10 cellular contexts compared by ENCODE assay signal in the genomic region with DNA sequence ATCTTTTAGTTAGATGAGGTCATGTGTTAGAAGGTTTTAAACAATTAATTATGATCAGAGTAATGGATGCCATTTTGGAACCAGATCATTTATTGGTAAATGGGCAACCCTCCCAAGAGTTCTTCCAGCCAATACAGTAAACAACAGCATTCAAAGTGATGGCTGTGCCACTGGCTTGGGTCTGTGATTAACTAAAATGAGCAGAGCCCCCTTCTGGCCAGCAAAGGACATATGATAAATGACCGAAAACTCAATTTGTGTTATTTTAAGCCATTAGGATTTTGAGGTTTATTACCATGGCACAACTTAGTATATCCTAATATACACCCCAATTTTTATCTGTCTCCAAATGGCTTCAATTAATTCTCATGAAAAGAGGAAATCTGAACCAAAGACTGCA.
DNase-seq lines count a peak whose midpoint lies in the region; ATAC-seq, FAIRE-seq and TF ChIP-seq lines count a peak whose summit lies in the region.
"Had no signal": no experiment of that assay in that cellular context is flagged by ENCODE, and none has a peak within 500 bp of the region (broad histone marks: within the 10 kb centered on the region; RNA-seq: fewer than 3 reads in every experiment).

No MANE protein-coding gene starts in this region.

- no peak overlapping the region for H3K4me3 ChIP-seq in astrocyte (ENCODE audit: insufficient read depth, low read depth, low read length)
- H3K4me3 ChIP-seq: A549 had no signal

- no peaks in the 10 kb centered on the region for H3K36me3 ChIP-seq in astrocyte (ENCODE audit: insufficient read depth, low read length)

- H3K27me3 ChIP-seq in astrocyte (ENCODE audit: insufficient read depth, low read length): no peaks in the 10 kb centered on the region

- no peaks in the 10 kb centered on the region for H3K4me1 ChIP-seq in astrocyte (ENCODE audit: insufficient read depth, low read length)
- H3K4me1 ChIP-seq: A549 had no signal

- no peaks in the 10 kb centered on the region for H3K9me3 ChIP-seq in astrocyte (ENCODE audit: insufficient read depth, low read depth, low read length)
- H3K9me3 ChIP-seq: A549 had no signal

- peak; percentile 65 for ATAC-seq in HG03442 (IDR thresholded peaks at IDR 0.05; ENCODE audit: unreplicated experiment)
- ATAC-seq in GM19324 (IDR thresholded peaks at IDR 0.05; ENCODE audit: low FRiP score, unreplicated experiment): no peak
- ATAC-seq in GM19463 (IDR thresholded peaks at IDR 0.05; ENCODE audit: unreplicated experiment): no peak
- ATAC-seq in GM18907 (IDR thresholded peaks at IDR 0.05; ENCODE audit: unreplicated experiment): no peak
- ATAC-seq: A549 had no signal

- H3K27me3 Mint-ChIP-seq in astrocyte (ENCODE audit: low read depth, unreplicated experiment) (no peaks in the 10 kb centered on the region), mesothelial cell of epicardium (ENCODE audit: low read depth) (no peaks in the 10 kb centered on the region)

- TF ChIP-seq CTCF in astrocyte (IDR thresholded peaks at IDR 0.05; ENCODE audit: insufficient read depth, low read depth, low read length) (peak; percentile 42), mesothelial cell of epicardium (IDR thresholded peaks at IDR 0.05; ENCODE audit: unreplicated experiment) (peak; percentile 28)

- H3K4me1 Mint-ChIP-seq in astrocyte (ENCODE audit: low read depth, unreplicated experiment) (peaks cover 3% of the 10 kb centered on the region), mesothelial cell of epicardium (no peaks in the 10 kb centered on the region)

- no peaks in the 10 kb centered on the region for H4K20me1 ChIP-seq in astrocyte (ENCODE audit: insufficient read depth, low read length)

- FAIRE-seq in astrocyte (lab: Jason Lieb, UNC): no peak
- FAIRE-seq: A549 had no signal

- H3K36me3 Mint-ChIP-seq in astrocyte (ENCODE audit: low read depth, unreplicated experiment) (no peaks in the 10 kb centered on the region), mesothelial cell of epicardium (no peaks in the 10 kb centered on the region)

- no peaks in the 10 kb centered on the region for H3K79me2 ChIP-seq in astrocyte (ENCODE audit: insufficient read depth, low read length)

- H3K27ac Mint-ChIP-seq in astrocyte (ENCODE audit: unreplicated experiment) (no peak overlapping the region), mesothelial cell of epicardium (no peak overlapping the region)

- no peak overlapping the region for H3K27ac ChIP-seq in astrocyte (ENCODE audit: low read depth, low read length)
- H3K27ac ChIP-seq: A549 had no signal

- H3K4me2 ChIP-seq in astrocyte (ENCODE audit: low read length): no peak overlapping the region
- H3K4me2 ChIP-seq: A549 had no signal

- no peak overlapping the region for H3K9ac ChIP-seq in astrocyte (ENCODE audit: low read length)

- no peak overlapping the region for H2AFZ ChIP-seq in astrocyte (ENCODE audit: low read depth, low read length)

- H3K9me3 Mint-ChIP-seq in astrocyte (ENCODE audit: unreplicated experiment) (peaks cover 2% of the 10 kb centered on the region), mesothelial cell of epicardium (peaks cover 17% of the 10 kb centered on the region)

- DNase-seq in DMS 273 (lab: John Stamatoyannopoulos, UW; ENCODE audit: unreplicated experiment) (peak; percentile 33), DMS 273 treated with DMSO at 0.1 percent for 48 hours (lab: John Stamatoyannopoulos, UW) (no peak), astrocyte (ENCODE audit: low read depth) (peak; percentile 3), mesothelial cell of epicardium (ENCODE audit: low spot score in 2 of 2, unreplicated experiment in 2 of 2) (no peak)
- DNase-seq: amygdala had no signal

- H3K4me3 Mint-ChIP-seq in astrocyte (ENCODE audit: unreplicated experiment): no peak overlapping the region
- no peak overlapping the region for H3K4me3 Mint-ChIP-seq in mesothelial cell of epicardium

Comparison
In these comparisons a context has a peak if more than half of its experiments do, and no peak if none do; other contexts are left out.
1. DNase-seq: peak in DMS 273 (single experiment) and astrocyte (single experiment); none in DMS 273 treated with DMSO at 0.1 percent for 48 hours (single experiment) and mesothelial cell of epicardium (0 of 2).